Comparison of ENCODE assay signal across 8 cellular contexts in genomic region chr5:177302354-177303110, GRCh38. TPM values are rescaled to one million over a fixed set of nuclear protein-coding genes. Genes with fewer than 3 reads are reported as not detected.
A peak's percentile ranks its signal among the peaks of the same experiment; 100 is the strongest.
DNase-seq lines count a peak whose midpoint lies in the region; ATAC-seq and TF ChIP-seq lines count a peak whose summit lies in the region.

No MANE protein-coding gene starts in this region.

- peaks cover 17% of the 10 kb centered on the region for H4K20me1 ChIP-seq in hepatocyte (ENCODE audit: insufficient read depth, poor library complexity, severe bottlenecking)

- no peaks in the 10 kb centered on the region for H3K36me3 ChIP-seq in hepatocyte (replicated peaks; ENCODE audit: insufficient read depth, low read depth)

- TF ChIP-seq CTCF in hepatocyte (IDR thresholded peaks at IDR 0.05; ENCODE audit: poor library complexity): no peak

- H3K4me3 Mint-ChIP-seq in stimulated activated naive CD8-positive, alpha-beta T cell treated with anti-CD3 and anti-CD28 coated beads, Interleukin-15, Interleukin-2, amounts not matched to agents 100 ng/mL and 50 ng/mL, for 24 hours: peak overlapping the region; percentile 97
- H3K4me3 Mint-ChIP-seq in activated CD4-positive, alpha-beta memory T cell treated with anti-CD3 and anti-CD28 coated beads, Interleukin-2, amount 10 ng/mL, durations not matched to agents 7 days and 5 days: peak overlapping the region; percentile 89
- H3K4me3 Mint-ChIP-seq in stimulated activated memory B cell treated with anti-CD40 and anti-IgM and Interleukin-4, amounts not matched to agents 10 μg/mL and 1 μg/mL and 100 μg/mL, for 72 hours: peak overlapping the region; percentile 93

- peak overlapping the region; percentile 98 for H2AFZ ChIP-seq in hepatocyte

- peaks cover 51% of the 10 kb centered on the region for H3K36me3 Mint-ChIP-seq in stimulated activated naive CD8-positive, alpha-beta T cell treated with anti-CD3 and anti-CD28 coated beads, Interleukin-15, Interleukin-2, amounts not matched to agents 100 ng/mL and 50 ng/mL, for 24 hours (ENCODE audit: low read depth)
- peaks cover 71% of the 10 kb centered on the region for H3K36me3 Mint-ChIP-seq in activated CD4-positive, alpha-beta memory T cell treated with anti-CD3 and anti-CD28 coated beads, Interleukin-2, amount 10 ng/mL, durations not matched to agents 7 days and 5 days (ENCODE audit: low read depth)
- peaks cover 24% of the 10 kb centered on the region for H3K36me3 Mint-ChIP-seq in stimulated activated memory B cell treated with anti-CD40 and anti-IgM and Interleukin-4, amounts not matched to agents 10 μg/mL and 1 μg/mL and 100 μg/mL, for 72 hours

- ATAC-seq in stimulated activated naive CD8-positive, alpha-beta T cell treated with anti-CD3 and anti-CD28 coated beads, Interleukin-15, Interleukin-2, amounts not matched to agents 100 U/mL and 50 U/mL, for 24 hours: no peak
- ATAC-seq in stimulated activated memory B cell treated with anti-CD40 and anti-IgM and Interleukin-4, amounts not matched to agents 10 μg/mL and 1 μg/mL and 100 μg/mL, for 72 hours: no peak
- ATAC-seq in HG03571 (IDR thresholded peaks at IDR 0.05; ENCODE audit: unreplicated experiment): no peak

- H3K4me1 Mint-ChIP-seq in stimulated activated naive CD8-positive, alpha-beta T cell treated with anti-CD3 and anti-CD28 coated beads, Interleukin-15, Interleukin-2, amounts not matched to agents 100 ng/mL and 50 ng/mL, for 24 hours (ENCODE audit: low read depth): peaks cover 78% of the 10 kb centered on the region
- H3K4me1 Mint-ChIP-seq in activated CD4-positive, alpha-beta memory T cell treated with anti-CD3 and anti-CD28 coated beads, Interleukin-2, amount 10 ng/mL, durations not matched to agents 7 days and 5 days: peaks cover 78% of the 10 kb centered on the region
- peaks cover 87% of the 10 kb centered on the region for H3K4me1 Mint-ChIP-seq in stimulated activated memory B cell treated with anti-CD40 and anti-IgM and Interleukin-4, amounts not matched to agents 10 μg/mL and 1 μg/mL and 100 μg/mL, for 72 hours

- POLR2A ChIA-PET in activated CD4-positive, alpha-beta memory T cell treated with anti-CD3 and anti-CD28 coated beads, Interleukin-2, amount 10 ng/mL, durations not matched to agents 7 days and 5 days (lab: Charles Lee): interaction anchor here (0.7 to 6.1 kb wide), 9 partner anchors 9 to 214 kb away, joined by 3 to 68 read pairs (median 4); partner anchors contain the start of genes LMAN2, MXD3 and NSD1

- WGBS in hepatocyte (ENCODE audit: low lambda C conversion rate, missing lambda C conversion rate): 43% methylated on average over 22 of the region's 24 CpGs

- H3K9me3 ChIP-seq in hepatocyte (ENCODE audit: low read depth): no peaks in the 10 kb centered on the region

- H3K27me3 Mint-ChIP-seq in stimulated activated naive CD8-positive, alpha-beta T cell treated with anti-CD3 and anti-CD28 coated beads, Interleukin-15, Interleukin-2, amounts not matched to agents 100 ng/mL and 50 ng/mL, for 24 hours: no peaks in the 10 kb centered on the region
- no peaks in the 10 kb centered on the region for H3K27me3 Mint-ChIP-seq in activated CD4-positive, alpha-beta memory T cell treated with anti-CD3 and anti-CD28 coated beads, Interleukin-2, amount 10 ng/mL, durations not matched to agents 7 days and 5 days
- H3K27me3 Mint-ChIP-seq in stimulated activated memory B cell treated with anti-CD40 and anti-IgM and Interleukin-4, amounts not matched to agents 10 μg/mL and 1 μg/mL and 100 μg/mL, for 72 hours: no peaks in the 10 kb centered on the region

- CTCF ChIA-PET in activated CD4-positive, alpha-beta memory T cell treated with anti-CD3 and anti-CD28 coated beads, Interleukin-2, amount 10 ng/mL, durations not matched to agents 7 days and 5 days (lab: Charles Lee): interaction anchor here (1.7 to 2.8 kb wide), 6 partner anchors 8 to 189 kb away, joined by 3 to 11 read pairs (median 7); partner anchors contain the start of gene MXD3

- no peaks in the 10 kb centered on the region for H3K9me2 ChIP-seq in hepatocyte (replicated peaks; ENCODE audit: insufficient read depth)

- DNase-seq in stimulated activated naive CD8-positive, alpha-beta T cell treated with anti-CD3 and anti-CD28 coated beads, Interleukin-15, Interleukin-2, amounts not matched to agents 100 U/mL and 50 U/mL, for 24 hours: no peak
- no peak for DNase-seq in activated CD4-positive, alpha-beta memory T cell treated with anti-CD3 and anti-CD28 coated beads, Interleukin-2, amount 10 ng/mL, durations not matched to agents 7 days and 5 days
- DNase-seq in hepatocyte (ENCODE audit: low spot score): no peak
- DNase-seq in ureter (ENCODE audit: low spot score): no peak
- no peak for DNase-seq in central memory CD4-positive, alpha-beta T cell

- peak overlapping the region; percentile 95 for H3K4me2 ChIP-seq in hepatocyte

- H3K27me3 ChIP-seq in hepatocyte: no peaks in the 10 kb centered on the region

- peak overlapping the region; percentile 97 for H3K27ac ChIP-seq in hepatocyte

- peak overlapping the region; percentile 66 for H3K4me3 ChIP-seq in hepatocyte

- H3K4me1 ChIP-seq in hepatocyte (ENCODE audit: insufficient read depth): peaks cover 37% of the 10 kb centered on the region

- peak overlapping the region; percentile 84 for H3K27ac Mint-ChIP-seq in stimulated activated naive CD8-positive, alpha-beta T cell treated with anti-CD3 and anti-CD28 coated beads, Interleukin-15, Interleukin-2, amounts not matched to agents 100 ng/mL and 50 ng/mL, for 24 hours
- H3K27ac Mint-ChIP-seq in activated CD4-positive, alpha-beta memory T cell treated with anti-CD3 and anti-CD28 coated beads, Interleukin-2, amount 10 ng/mL, durations not matched to agents 7 days and 5 days: peak overlapping the region; percentile 92
- peak overlapping the region; percentile 87 for H3K27ac Mint-ChIP-seq in stimulated activated memory B cell treated with anti-CD40 and anti-IgM and Interleukin-4, amounts not matched to agents 10 μg/mL and 1 μg/mL and 100 μg/mL, for 72 hours

- H3K79me2 ChIP-seq in hepatocyte: peaks cover 47% of the 10 kb centered on the region

- H3K9me3 Mint-ChIP-seq in stimulated activated naive CD8-positive, alpha-beta T cell treated with anti-CD3 and anti-CD28 coated beads, Interleukin-15, Interleukin-2, amounts not matched to agents 100 ng/mL and 50 ng/mL, for 24 hours: no peaks in the 10 kb centered on the region
- H3K9me3 Mint-ChIP-seq in activated CD4-positive, alpha-beta memory T cell treated with anti-CD3 and anti-CD28 coated beads, Interleukin-2, amount 10 ng/mL, durations not matched to agents 7 days and 5 days: no peaks in the 10 kb centered on the region
- H3K9me3 Mint-ChIP-seq in stimulated activated memory B cell treated with anti-CD40 and anti-IgM and Interleukin-4, amounts not matched to agents 10 μg/mL and 1 μg/mL and 100 μg/mL, for 72 hours: no peaks in the 10 kb centered on the region

RNA-seq across cellular contexts. Expression of gene RAB24, which starts 1.0 kb away (rescaled TPM):
- 10 to 100 TPM; 43.0 to 46.6 TPM for total RNA-seq in activated CD4-positive, alpha-beta memory T cell treated with anti-CD3 and anti-CD28 coated beads, Interleukin-2, amount 10 ng/mL, durations not matched to agents 7 days and 5 days
- total RNA-seq in hepatocyte (25.7 and 30.3 TPM in 2 replicates), ureter (14.9 TPM)
- 64.6 and 76.6 TPM in 2 replicates for polyA plus RNA-seq in hepatocyte

RNA-seq across cellular contexts. Expression of gene PRELID1, which starts 1.1 kb away (rescaled TPM):
- total RNA-seq in activated CD4-positive, alpha-beta memory T cell treated with anti-CD3 and anti-CD28 coated beads, Interleukin-2, amount 10 ng/mL, durations not matched to agents 7 days and 5 days: 100 to 1,000 TPM; 153 to 156 TPM
- total RNA-seq in hepatocyte (228 and 245 TPM in 2 replicates), ureter (121 TPM)
- polyA plus RNA-seq in hepatocyte: 255 and 282 TPM in 2 replicates

RNA-seq across cellular contexts. Expression of gene MXD3, which starts 9.2 kb away (rescaled TPM):
- total RNA-seq in activated CD4-positive, alpha-beta memory T cell treated with anti-CD3 and anti-CD28 coated beads, Interleukin-2, amount 10 ng/mL, durations not matched to agents 7 days and 5 days: 10 to 100 TPM; 74.1 to 75.0 TPM
- 14.0 and 22.3 TPM in 2 replicates for total RNA-seq in hepatocyte
- 11.9 and 16.5 TPM in 2 replicates for polyA plus RNA-seq in hepatocyte
- 7.8 TPM for total RNA-seq in ureter

RNA-seq across cellular contexts. Expression of gene LMAN2, which starts 48.9 kb away (rescaled TPM):
- 100 to 1,000 TPM; 145 to 149 TPM for total RNA-seq in activated CD4-positive, alpha-beta memory T cell treated with anti-CD3 and anti-CD28 coated beads, Interleukin-2, amount 10 ng/mL, durations not matched to agents 7 days and 5 days
- total RNA-seq in hepatocyte: 357 and 366 TPM in 2 replicates
- 381 and 391 TPM in 2 replicates for polyA plus RNA-seq in hepatocyte
- 129 TPM for total RNA-seq in ureter

RNA-seq across cellular contexts. Expression of gene RGS14, which starts 55.2 kb away (rescaled TPM):
- total RNA-seq in activated CD4-positive, alpha-beta memory T cell treated with anti-CD3 and anti-CD28 coated beads, Interleukin-2, amount 10 ng/mL, durations not matched to agents 7 days and 5 days: 100 to 1,000 TPM; 103 to 107 TPM
- 26.1 and 36.5 TPM in 2 replicates for total RNA-seq in hepatocyte
- 30.7 and 37.0 TPM in 2 replicates for polyA plus RNA-seq in hepatocyte
- total RNA-seq in ureter: 17.3 TPM
